In the genomic region with DNA sequence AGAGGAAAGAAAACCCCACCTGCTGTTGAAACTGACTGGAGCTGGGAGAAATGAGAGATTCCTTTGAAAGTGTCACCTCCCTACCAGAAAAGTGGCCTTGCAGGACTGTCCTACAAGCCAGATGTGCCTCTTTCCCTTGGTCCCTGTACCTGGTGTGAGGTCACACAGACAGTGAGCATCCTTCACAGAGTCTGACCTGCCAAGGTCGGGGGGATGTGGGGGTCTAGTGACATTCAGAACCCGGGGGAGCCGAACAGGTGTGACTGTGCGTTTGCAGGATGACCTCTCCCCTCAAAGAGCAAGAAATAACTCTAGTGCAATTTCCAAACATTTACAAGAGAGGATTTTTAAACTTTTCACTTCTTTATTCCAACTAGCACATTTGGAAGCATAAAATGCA, we compare ENCODE assay signal across 24 cellular contexts.
"Had no signal": no experiment of that assay in that cellular context is flagged by ENCODE, and none has a peak within 500 bp of the region (broad histone marks: within the 10 kb centered on the region; RNA-seq: fewer than 3 reads in every experiment).

No MANE protein-coding gene starts in this region.

- ATAC-seq: effector memory CD8-positive, alpha-beta T cell; esophagus mucosa; foreskin keratinocyte; gastrocnemius medialis; gastroesophageal sphincter; heart left ventricle; heart right ventricle had no signal

- H3K4me1 ChIP-seq: colonic mucosa, esophagus muscularis mucosa, esophagus squamous epithelium, foreskin keratinocyte, gastrocnemius medialis, gastroesophageal sphincter, heart left ventricle, heart right ventricle had no signal

- H3K27ac ChIP-seq: colonic mucosa, coronary artery, dorsolateral prefrontal cortex, epithelial cell of prostate, esophagus muscularis mucosa, esophagus squamous epithelium, foreskin keratinocyte, gastrocnemius medialis, gastroesophageal sphincter, heart left ventricle, heart right ventricle had no signal

- H3K27me3 ChIP-seq: colonic mucosa, esophagus muscularis mucosa, esophagus squamous epithelium, foreskin keratinocyte, gastrocnemius medialis, gastroesophageal sphincter, heart left ventricle, heart right ventricle had no signal

- H3K4me3 ChIP-seq: colonic mucosa, coronary artery, dorsolateral prefrontal cortex, esophagus muscularis mucosa, esophagus squamous epithelium, gastrocnemius medialis, gastroesophageal sphincter, heart left ventricle, heart right ventricle had no signal

- H3K36me3 ChIP-seq: colonic mucosa, esophagus muscularis mucosa, esophagus squamous epithelium, gastrocnemius medialis, gastroesophageal sphincter, heart left ventricle, heart right ventricle had no signal

- DNase-seq: colonic mucosa; cortex of kidney; dermis blood vessel endothelial cell; dorsolateral prefrontal cortex; effector CD4-positive, alpha-beta T cell; effector CD8-positive, alpha-beta T cell; effector memory CD4-positive, alpha-beta T cell; effector memory CD8-positive, alpha-beta T cell; endodermal cell; erythroblast; esophagus squamous epithelium; foreskin fibroblast; foreskin keratinocyte; foreskin melanocyte; gastrocnemius medialis; glutamatergic neuron; head of caudate nucleus; heart left ventricle; heart right ventricle had no signal

- H3K9me3 ChIP-seq: colonic mucosa, gastrocnemius medialis had no signal
